ENCODE assay signal across 21 cellular contexts in genomic region chr6:4314201-4314707, GRCh38.
DNase-seq lines count a peak whose midpoint lies in the region; ATAC-seq and TF ChIP-seq lines count a peak whose summit lies in the region.
"Had no signal": no experiment of that assay in that cellular context is flagged by ENCODE, and none has a peak within 500 bp of the region (broad histone marks: within the 10 kb centered on the region; RNA-seq: fewer than 3 reads in every experiment).

No MANE protein-coding gene starts in this region.

- H3K27me3 Mint-ChIP-seq in MCF 10A (ENCODE audit: insufficient read depth, unreplicated experiment) (no peaks in the 10 kb centered on the region), chondrocyte (ENCODE audit: low read depth) (no peaks in the 10 kb centered on the region)

- POLR2A ChIA-PET in MCF 10A (lab: Yijun Ruan, JAX) = interaction anchor here (0.6 to 2.3 kb wide), 5 partner anchors 8 to 627 kb away, joined by 3 to 7 read pairs (median 5); no protein-coding TSS in a partner anchor

- no TSS peak for BruUV-seq in MCF 10A (replicated peaks; lab: Mats Ljungman, UMichigan)

- H3K4me3 ChIP-seq in breast epithelium (no peak overlapping the region), mucosa of descending colon (no peak overlapping the region)

- H3K4me1 ChIP-seq in breast epithelium (no peaks in the 10 kb centered on the region), mucosa of descending colon (ENCODE audit: low read depth) (peaks cover 12% of the 10 kb centered on the region)

- H3K9me3 ChIP-seq in breast epithelium (peaks cover 5 to 26% of the 10 kb centered on the region in 2 donors), mucosa of descending colon (peaks cover 16% of the 10 kb centered on the region)

- intact Hi-C loops in MCF 10A (cut with micrococcal nuclease) (loop anchor here (5.0 to 10.0 kb wide), 2 partner anchors 91 to 288 kb away; no protein-coding TSS in a partner anchor), breast epithelium (cut with DNase I; ENCODE audit: low total_unique reads) (no loop called here), mucosa of descending colon (cut with DNase I, micrococcal nuclease) (no loop called here)

- no peaks in the 10 kb centered on the region for H3K27me3 ChIP-seq in breast epithelium

- no peak for DNase-seq in MCF 10A (ENCODE audit: unreplicated experiment)
- DNase-seq in breast epithelium (ENCODE audit: low spot score in 2 of 2) = no peak
- no peak for DNase-seq in chondrocyte (ENCODE audit: low spot score)
- DNase-seq in mucosa of descending colon = no peak
- no peak for DNase-seq in SKM-1 (lab: John Stamatoyannopoulos, UW; ENCODE audit: unreplicated experiment)
- DNase-seq in GM13976 (ENCODE audit: low spot score) = no peak
- DNase-seq: EL, GF-D8, H9, MV-4-11, NCI-H1105 treated with DMSO at 0.1 percent for 48 hours, NCI-H2081, NCI-H2171, NCI-H524 treated with DMSO at 0.1 percent for 48 hours, NCI-H82, Right ventricle myocardium superior had no signal

- in situ Hi-C loops in GM13976 (cut with MboI; ENCODE audit: low sequenced_read_pairs, unreplicated experiment) = no loop called here

- no peaks in the 10 kb centered on the region for H3K36me3 Mint-ChIP-seq in MCF 10A (ENCODE audit: insufficient read depth, unreplicated experiment)
- H3K36me3 Mint-ChIP-seq in chondrocyte (ENCODE audit: low read depth) = peaks cover 9% of the 10 kb centered on the region
- H3K36me3 Mint-ChIP-seq: CD14-positive monocyte had no signal

- H3K9me3 Mint-ChIP-seq in MCF 10A (ENCODE audit: unreplicated experiment) = peaks cover 8% of the 10 kb centered on the region
- peaks cover 30% of the 10 kb centered on the region for H3K9me3 Mint-ChIP-seq in chondrocyte (ENCODE audit: low read depth)

- H3K4me1 Mint-ChIP-seq in MCF 10A (ENCODE audit: insufficient read depth, unreplicated experiment) = peaks cover 20% of the 10 kb centered on the region
- peaks cover 48% of the 10 kb centered on the region for H3K4me1 Mint-ChIP-seq in chondrocyte (ENCODE audit: low read depth)

- CTCF ChIA-PET in MCF 10A (lab: Yijun Ruan, JAX) = interaction anchor here (0.6 to 1.7 kb wide), 10 partner anchors 37 to 990 kb away, joined by 3 to 8 read pairs (median 3); no protein-coding TSS in a partner anchor

- TF ChIP-seq POLR2A in breast epithelium (IDR thresholded peaks at IDR 0.05) = no peak

- TF ChIP-seq CTCF in MCF 10A (IDR thresholded peaks at IDR 0.05; ENCODE audit: unreplicated experiment) (no peak), breast epithelium (IDR thresholded peaks at IDR 0.05) (no peak), chondrocyte (IDR thresholded peaks at IDR 0.05) (no peak), mucosa of descending colon (IDR thresholded peaks at IDR 0.05) (no peak), GM13976 (IDR thresholded peaks at IDR 0.05; ENCODE audit: borderline replicate concordance, control extremely low read depth, extremely low read depth, insufficient read depth, missing control alignments) (no peak)

- peak overlapping the region; percentile 87 for H3K27ac Mint-ChIP-seq in MCF 10A (ENCODE audit: low read depth, unreplicated experiment)
- peak overlapping the region; percentile 37 for H3K27ac Mint-ChIP-seq in chondrocyte (ENCODE audit: unreplicated experiment)
- H3K27ac Mint-ChIP-seq: B cell, CD14-positive monocyte, H9 had no signal

- H3K4me3 Mint-ChIP-seq in MCF 10A (ENCODE audit: unreplicated experiment) = no peak overlapping the region
- H3K4me3 Mint-ChIP-seq in chondrocyte (ENCODE audit: unreplicated experiment) = no peak overlapping the region
- H3K4me3 Mint-ChIP-seq: B cell, CD14-positive monocyte, H9 had no signal

- H3K36me3 ChIP-seq in breast epithelium = no peaks in the 10 kb centered on the region
- H3K36me3 ChIP-seq in mucosa of descending colon (ENCODE audit: low read depth) = no peaks in the 10 kb centered on the region

- H3K27ac ChIP-seq in breast epithelium = no peak overlapping the region
- H3K27ac ChIP-seq: KMS-11 had no signal

- peak; percentile 53 for ATAC-seq in mucosa of descending colon
- ATAC-seq in GM19452 (IDR thresholded peaks at IDR 0.05; ENCODE audit: unreplicated experiment) = no peak
- no peak for ATAC-seq in GM18861 (IDR thresholded peaks at IDR 0.05; ENCODE audit: unreplicated experiment)
